1 cellular context compared by ENCODE assay signal in the genomic region with DNA sequence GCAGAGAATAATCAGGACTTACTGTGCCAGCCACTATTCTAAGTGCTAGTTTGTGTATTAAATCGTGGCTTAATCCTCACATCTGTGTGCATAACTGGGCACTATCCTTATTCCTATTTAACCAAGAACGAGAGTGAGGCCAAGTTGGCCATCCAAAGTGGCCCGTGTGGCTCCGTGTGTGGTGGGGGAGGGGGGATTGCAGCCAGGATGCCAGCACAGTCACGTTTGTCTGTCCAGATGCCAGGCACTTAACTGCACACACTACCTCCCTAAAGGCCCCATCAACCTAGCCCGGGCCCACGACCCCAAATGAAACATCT.
TF ChIP-seq lines count a peak whose summit lies in the region.

No MANE protein-coding gene starts in this region.

TF ChIP-seq in GM12878, 131 proteins besides CTCF, POLR2A, EP300 and RAD21 (continued from another document):
- no peak for TF ChIP-seq YY1 (IDR thresholded peaks at IDR 0.05; ENCODE audit: low read depth, low read length)
- no peak for TF ChIP-seq JUND (IDR thresholded peaks at IDR 0.05; ENCODE audit: low read depth, low read length)
- TF ChIP-seq, protein P1, sequence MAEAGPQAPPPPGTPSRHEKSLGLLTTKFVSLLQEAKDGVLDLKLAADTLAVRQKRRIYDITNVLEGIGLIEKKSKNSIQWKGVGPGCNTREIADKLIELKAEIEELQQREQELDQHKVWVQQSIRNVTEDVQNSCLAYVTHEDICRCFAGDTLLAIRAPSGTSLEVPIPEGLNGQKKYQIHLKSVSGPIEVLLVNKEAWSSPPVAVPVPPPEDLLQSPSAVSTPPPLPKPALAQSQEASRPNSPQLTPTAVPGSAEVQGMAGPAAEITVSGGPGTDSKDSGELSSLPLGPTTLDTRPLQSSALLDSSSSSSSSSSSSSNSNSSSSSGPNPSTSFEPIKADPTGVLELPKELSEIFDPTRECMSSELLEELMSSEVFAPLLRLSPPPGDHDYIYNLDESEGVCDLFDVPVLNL (IDR thresholded peaks at IDR 0.05; ENCODE audit: low read depth, low read length): no peak
- TF ChIP-seq ATF7 (IDR thresholded peaks at IDR 0.05; ENCODE audit: low read depth): no peak
- no peak for TF ChIP-seq ZNF622 (IDR thresholded peaks at IDR 0.05)
- TF ChIP-seq, protein P2, sequence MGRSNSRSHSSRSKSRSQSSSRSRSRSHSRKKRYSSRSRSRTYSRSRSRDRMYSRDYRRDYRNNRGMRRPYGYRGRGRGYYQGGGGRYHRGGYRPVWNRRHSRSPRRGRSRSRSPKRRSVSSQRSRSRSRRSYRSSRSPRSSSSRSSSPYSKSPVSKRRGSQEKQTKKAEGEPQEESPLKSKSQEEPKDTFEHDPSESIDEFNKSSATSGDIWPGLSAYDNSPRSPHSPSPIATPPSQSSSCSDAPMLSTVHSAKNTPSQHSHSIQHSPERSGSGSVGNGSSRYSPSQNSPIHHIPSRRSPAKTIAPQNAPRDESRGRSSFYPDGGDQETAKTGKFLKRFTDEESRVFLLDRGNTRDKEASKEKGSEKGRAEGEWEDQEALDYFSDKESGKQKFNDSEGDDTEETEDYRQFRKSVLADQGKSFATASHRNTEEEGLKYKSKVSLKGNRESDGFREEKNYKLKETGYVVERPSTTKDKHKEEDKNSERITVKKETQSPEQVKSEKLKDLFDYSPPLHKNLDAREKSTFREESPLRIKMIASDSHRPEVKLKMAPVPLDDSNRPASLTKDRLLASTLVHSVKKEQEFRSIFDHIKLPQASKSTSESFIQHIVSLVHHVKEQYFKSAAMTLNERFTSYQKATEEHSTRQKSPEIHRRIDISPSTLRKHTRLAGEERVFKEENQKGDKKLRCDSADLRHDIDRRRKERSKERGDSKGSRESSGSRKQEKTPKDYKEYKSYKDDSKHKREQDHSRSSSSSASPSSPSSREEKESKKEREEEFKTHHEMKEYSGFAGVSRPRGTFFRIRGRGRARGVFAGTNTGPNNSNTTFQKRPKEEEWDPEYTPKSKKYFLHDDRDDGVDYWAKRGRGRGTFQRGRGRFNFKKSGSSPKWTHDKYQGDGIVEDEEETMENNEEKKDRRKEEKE (IDR thresholded peaks at IDR 0.05): no peak
- TF ChIP-seq NRF1 (conservative IDR thresholded peaks at IDR 0.05; ENCODE audit: low read depth, low read length): no peak
- no peak for TF ChIP-seq SUZ12 (IDR thresholded peaks at IDR 0.05; ENCODE audit: unreplicated experiment)
- TF ChIP-seq BMI1 (IDR thresholded peaks at IDR 0.05; ENCODE audit: borderline replicate concordance): no peak
- TF ChIP-seq RBBP5 (conservative IDR thresholded peaks at IDR 0.05): no peak
- TF ChIP-seq ATF2 (IDR thresholded peaks at IDR 0.05; ENCODE audit: low read length): no peak
- no peak for TF ChIP-seq CBX3 (IDR thresholded peaks at IDR 0.05; ENCODE audit: borderline replicate concordance, low read depth)
- TF ChIP-seq, protein P3, sequence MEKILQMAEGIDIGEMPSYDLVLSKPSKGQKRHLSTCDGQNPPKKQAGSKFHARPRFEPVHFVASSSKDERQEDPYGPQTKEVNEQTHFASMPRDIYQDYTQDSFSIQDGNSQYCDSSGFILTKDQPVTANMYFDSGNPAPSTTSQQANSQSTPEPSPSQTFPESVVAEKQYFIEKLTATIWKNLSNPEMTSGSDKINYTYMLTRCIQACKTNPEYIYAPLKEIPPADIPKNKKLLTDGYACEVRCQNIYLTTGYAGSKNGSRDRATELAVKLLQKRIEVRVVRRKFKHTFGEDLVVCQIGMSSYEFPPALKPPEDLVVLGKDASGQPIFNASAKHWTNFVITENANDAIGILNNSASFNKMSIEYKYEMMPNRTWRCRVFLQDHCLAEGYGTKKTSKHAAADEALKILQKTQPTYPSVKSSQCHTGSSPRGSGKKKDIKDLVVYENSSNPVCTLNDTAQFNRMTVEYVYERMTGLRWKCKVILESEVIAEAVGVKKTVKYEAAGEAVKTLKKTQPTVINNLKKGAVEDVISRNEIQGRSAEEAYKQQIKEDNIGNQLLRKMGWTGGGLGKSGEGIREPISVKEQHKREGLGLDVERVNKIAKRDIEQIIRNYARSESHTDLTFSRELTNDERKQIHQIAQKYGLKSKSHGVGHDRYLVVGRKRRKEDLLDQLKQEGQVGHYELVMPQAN (conservative IDR thresholded peaks at IDR 0.05): no peak
- TF ChIP-seq IRF3 (IDR thresholded peaks at IDR 0.05): no peak
- TF ChIP-seq E2F8 (IDR thresholded peaks at IDR 0.05; ENCODE audit: low read depth, partially characterized antibody): no peak
